In the genomic region with DNA sequence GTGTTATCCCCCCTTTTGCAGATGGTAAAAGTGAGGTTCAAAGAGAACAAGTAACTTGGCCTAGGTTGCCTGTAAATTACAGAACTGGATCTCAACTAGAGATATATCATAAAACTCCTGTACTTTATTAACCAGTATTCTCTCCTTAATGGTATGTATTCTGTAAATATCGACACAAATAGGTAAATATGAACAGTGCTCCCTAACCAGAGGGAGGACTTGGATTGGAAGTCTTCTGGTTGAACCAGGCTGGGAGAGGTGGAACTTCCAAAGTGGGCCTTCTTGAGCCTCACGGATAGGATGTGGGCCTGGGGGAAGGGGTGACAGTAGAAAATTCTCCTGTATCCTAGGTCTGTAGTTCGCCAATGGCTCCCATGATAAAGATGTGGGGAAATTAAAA, we compare ENCODE assay signal across 16 cellular contexts. TPM values are rescaled to one million over a fixed set of nuclear protein-coding genes. Genes with fewer than 3 reads are reported as not detected.
A peak's percentile ranks its signal among the peaks of the same experiment; 100 is the strongest.
DNase-seq lines count a peak whose midpoint lies in the region; ATAC-seq, FAIRE-seq and TF ChIP-seq lines count a peak whose summit lies in the region.
"Had no signal": no experiment of that assay in that cellular context is flagged by ENCODE, and none has a peak within 500 bp of the region (broad histone marks: within the 10 kb centered on the region; RNA-seq: fewer than 3 reads in every experiment).

No MANE protein-coding gene starts in this region.

- H3K27me3 ChIP-seq in HepG2 (ENCODE audit: control insufficient read depth in 1 of 2, insufficient read depth in 2 of 2, low read length in 2 of 2) (no peaks in the 10 kb centered on the region), right lobe of liver (no peaks in the 10 kb centered on the region)
- H3K27me3 ChIP-seq: BE2C had no signal

- TF ChIP-seq POLR2A in HepG2 (IDR thresholded peaks at IDR 0.05; ENCODE audit: insufficient read depth in 1 of 2, low read depth in 2 of 2, low read length in 2 of 2) (no peak), right lobe of liver (IDR thresholded peaks at IDR 0.05) (no peak)

- no peaks in the 10 kb centered on the region for H3K27me3 Mint-ChIP-seq in activated CD8-positive, alpha-beta T cell treated with anti-CD3 and anti-CD28 coated beads, Interleukin-2, amount 10 ng/mL, durations not matched to agents 7 days and 5 days (ENCODE audit: low read depth)
- H3K27me3 Mint-ChIP-seq: CD4-positive, alpha-beta memory T cell had no signal

- H3K27ac ChIP-seq in HepG2 (ENCODE audit: extremely low read length, insufficient read depth, low read length) (no peak overlapping the region), right lobe of liver (no peak overlapping the region)
- H3K27ac ChIP-seq: C4-2B had no signal

- 70% methylated on average over 3 of the region's 3 CpGs for WGBS in HepG2 (ENCODE audit: low lambda C conversion rate)
- 90% methylated on average over 3 of the region's 3 CpGs for WGBS in right lobe of liver (ENCODE audit: insufficient coverage, low coverage, low lambda C conversion rate, missing lambda C conversion rate)

- ATAC-seq in HepG2 (no peak), right lobe of liver (no peak), GM18502 (IDR thresholded peaks at IDR 0.05; ENCODE audit: poor library complexity, unreplicated experiment) (no peak)
- ATAC-seq in stimulated activated effector memory CD8-positive, alpha-beta T cell treated with anti-CD3 and anti-CD28 coated beads, Interleukin-12 subunit alpha, Interleukin-12 subunit beta, amount 100 ng/mL, for 72 hours: no peak
- no peak for ATAC-seq in activated CD8-positive, alpha-beta T cell treated with anti-CD3 and anti-CD28 coated beads, Interleukin-2, amount 10 ng/mL, durations not matched to agents 7 days and 5 days
- ATAC-seq: A549, GM12878 had no signal

- FAIRE-seq in HepG2 (lab: Jason Lieb, UNC): no peak
- FAIRE-seq: A549, GM12878, H1, HTR-8/SVneo had no signal

- TF ChIP-seq EP300 in HepG2 (IDR thresholded peaks at IDR 0.05; ENCODE audit: low read depth in 2 of 2, low read length in 2 of 2): no peak
- TF ChIP-seq EP300 in HepG2 (CRISPR knock-in tag; IDR thresholded peaks at IDR 0.05; ENCODE audit: borderline replicate concordance): no peak

- H2AFZ ChIP-seq in HepG2 (ENCODE audit: low read length): no peak overlapping the region

- peaks cover 10% of the 10 kb centered on the region for H3K4me1 ChIP-seq in HepG2 (ENCODE audit: insufficient read depth, low read length)
- H3K4me1 ChIP-seq in right lobe of liver: no peaks in the 10 kb centered on the region
- H3K4me1 ChIP-seq: A549, HAP-1 had no signal

- BruUV-seq in HepG2 (replicated peaks; lab: Mats Ljungman, UMichigan): no TSS peak

- in situ Hi-C loops in HepG2 (cut with HindIII; ENCODE audit: extremely low pct_ligation_motif_present, low pct_unique_long_range_greater_than_20kb): no loop called here

- H3K9me3 Mint-ChIP-seq in stimulated activated effector memory CD8-positive, alpha-beta T cell treated with anti-CD3 and anti-CD28 coated beads, Interleukin-12 subunit alpha, Interleukin-12 subunit beta, amount 100 ng/mL, for 72 hours: no peaks in the 10 kb centered on the region
- H3K9me3 Mint-ChIP-seq in activated CD8-positive, alpha-beta T cell treated with anti-CD3 and anti-CD28 coated beads, Interleukin-2, amount 10 ng/mL, durations not matched to agents 7 days and 5 days (ENCODE audit: insufficient read depth): no peaks in the 10 kb centered on the region
- H3K9me3 Mint-ChIP-seq: CD4-positive, alpha-beta memory T cell had no signal

- TF ChIP-seq CTCF in HepG2 (CRISPR knock-in tag; IDR thresholded peaks at IDR 0.05) (no peak), right lobe of liver (IDR thresholded peaks at IDR 0.05) (no peak)

- H3K4me3 ChIP-seq in HepG2 (replicated peaks in 1 of 3; ENCODE audit: insufficient read depth in 1 of 3, low read depth in 2 of 3, low read length in 3 of 3) (no peak overlapping the region), right lobe of liver (no peak overlapping the region)
- H3K4me3 ChIP-seq: A549, GM12878, HAP-1 had no signal

- H3K79me2 ChIP-seq in HepG2 (ENCODE audit: insufficient read depth, low read length): no peaks in the 10 kb centered on the region

- H3K4me3 Mint-ChIP-seq in stimulated activated effector memory CD8-positive, alpha-beta T cell treated with anti-CD3 and anti-CD28 coated beads, Interleukin-12 subunit alpha, Interleukin-12 subunit beta, amount 100 ng/mL, for 72 hours: no peak overlapping the region
- H3K4me3 Mint-ChIP-seq in activated CD8-positive, alpha-beta T cell treated with anti-CD3 and anti-CD28 coated beads, Interleukin-2, amount 10 ng/mL, durations not matched to agents 7 days and 5 days: no peak overlapping the region
- H3K4me3 Mint-ChIP-seq: CD4-positive, alpha-beta memory T cell had no signal

- intact Hi-C loops in HepG2 (cut with micrococcal nuclease; ENCODE audit: unreplicated experiment): no loop called here
- intact Hi-C loops in right lobe of liver (cut with DNase I): no loop called here

- H3K9ac ChIP-seq in HepG2 (ENCODE audit: insufficient read depth, low read depth, low read length): no peak overlapping the region

- no peak for DNase-seq in HepG2 (ENCODE audit: low spot score)
- no peak for DNase-seq in right lobe of liver
- peak; percentile 12 for DNase-seq in islet precursor cell
- no peak for DNase-seq in stimulated activated effector memory CD8-positive, alpha-beta T cell treated with anti-CD3 and anti-CD28 coated beads, Interleukin-12 subunit alpha, Interleukin-12 subunit beta, amount 100 ng/mL, for 72 hours (ENCODE audit: low spot score in 2 of 2)
- DNase-seq in activated CD8-positive, alpha-beta T cell treated with anti-CD3 and anti-CD28 coated beads, Interleukin-2, amount 10 ng/mL, durations not matched to agents 7 days and 5 days: no peak
- no peak for DNase-seq in stimulated activated CD4-positive, alpha-beta T cell treated with anti-CD3 and anti-CD28 coated beads, Interleukin-15, amount 100 ng/mL, for 24 hours
- DNase-seq: BE2C; CD4-positive, alpha-beta memory T cell; DMS79 had no signal

- peaks cover 98% of the 10 kb centered on the region for H3K36me3 Mint-ChIP-seq in stimulated activated effector memory CD8-positive, alpha-beta T cell treated with anti-CD3 and anti-CD28 coated beads, Interleukin-12 subunit alpha, Interleukin-12 subunit beta, amount 100 ng/mL, for 72 hours
- peaks cover 49% of the 10 kb centered on the region for H3K36me3 Mint-ChIP-seq in activated CD8-positive, alpha-beta T cell treated with anti-CD3 and anti-CD28 coated beads, Interleukin-2, amount 10 ng/mL, durations not matched to agents 7 days and 5 days (ENCODE audit: low read depth)

- CTCF ChIA-PET in HepG2 (lab: Yijun Ruan, JAX; ENCODE audit: low intra/inter-chr PET ratio, low total read pairs): no interaction called here
- CTCF ChIA-PET in activated CD8-positive, alpha-beta T cell treated with anti-CD3 and anti-CD28 coated beads, Interleukin-2, amount 10 ng/mL, durations not matched to agents 7 days and 5 days (lab: Charles Lee): no interaction called here

- no peak overlapping the region for H3K4me2 ChIP-seq in HepG2 (ENCODE audit: low read depth, low read length)
- H3K4me2 ChIP-seq: A549 had no signal

- H3K36me3 ChIP-seq in HepG2 (replicated peaks in 1 of 2; ENCODE audit: control insufficient read depth in 1 of 2, insufficient read depth in 2 of 2, low read length in 2 of 2) (no peaks in the 10 kb centered on the region), right lobe of liver (peaks cover 0 to 8% (median 0%) of the 10 kb centered on the region in 4 donors)
- H3K36me3 ChIP-seq: BE2C, HAP-1 had no signal

- POLR2A ChIA-PET in HepG2 (lab: Yijun Ruan, JAX): interaction anchor here (1.7 kb wide), 1 partner anchor 16 kb away, joined by 8 read pairs; no protein-coding TSS in a partner anchor
- POLR2A ChIA-PET in activated CD8-positive, alpha-beta T cell treated with anti-CD3 and anti-CD28 coated beads, Interleukin-2, amount 10 ng/mL, durations not matched to agents 7 days and 5 days (lab: Charles Lee): interaction anchor here (0.9 kb wide), 1 partner anchor 74 kb away, joined by 3 read pairs; no protein-coding TSS in a partner anchor

- H4K20me1 ChIP-seq in HepG2 (ENCODE audit: insufficient read depth, low read length): no peaks in the 10 kb centered on the region

- peak overlapping the region; percentile 92 for H3K27ac Mint-ChIP-seq in stimulated activated effector memory CD8-positive, alpha-beta T cell treated with anti-CD3 and anti-CD28 coated beads, Interleukin-12 subunit alpha, Interleukin-12 subunit beta, amount 100 ng/mL, for 72 hours
- no peak overlapping the region for H3K27ac Mint-ChIP-seq in activated CD8-positive, alpha-beta T cell treated with anti-CD3 and anti-CD28 coated beads, Interleukin-2, amount 10 ng/mL, durations not matched to agents 7 days and 5 days

- TF ChIP-seq RAD21 in HepG2 (CRISPR knock-in tag; IDR thresholded peaks at IDR 0.05): no peak

- H3K9me3 ChIP-seq in HepG2 (ENCODE audit: low read length) (no peaks in the 10 kb centered on the region), right lobe of liver (no peaks in the 10 kb centered on the region)
- H3K9me3 ChIP-seq: A549, BE2C, HAP-1 had no signal

- peaks cover 46% of the 10 kb centered on the region for H3K4me1 Mint-ChIP-seq in stimulated activated effector memory CD8-positive, alpha-beta T cell treated with anti-CD3 and anti-CD28 coated beads, Interleukin-12 subunit alpha, Interleukin-12 subunit beta, amount 100 ng/mL, for 72 hours
- H3K4me1 Mint-ChIP-seq in activated CD8-positive, alpha-beta T cell treated with anti-CD3 and anti-CD28 coated beads, Interleukin-2, amount 10 ng/mL, durations not matched to agents 7 days and 5 days (ENCODE audit: low read depth): peaks cover 10% of the 10 kb centered on the region

RNA-seq across cellular contexts. Expression of a gene that starts 7.7 kb away (rescaled TPM):
- total RNA-seq in HepG2 (2016; rRNA removed; fragmentation: Illumina TruSeq; extraction: Trizol) (4.1 and 4.5 TPM in 2 replicates), right lobe of liver (10 to 100 TPM in 1 of 6 experiments, 1 to 10 TPM in 5; 4.8 to 11.5 (median 7.7) TPM)
- 1.5 and 1.6 TPM in 2 replicates for total RNA-seq in HepG2 (2016; cell fraction: cytosol; rRNA removed; fragmentation: Illumina TruSeq; extraction: Trizol; ENCODE audit: low read depth)
- 2.4 and 3.2 TPM in 2 replicates for total RNA-seq in HepG2 (2016; cell fraction: insoluble cytoplasmic fraction; rRNA removed; fragmentation: Illumina TruSeq; extraction: Trizol)
- total RNA-seq in HepG2 (2016; cell fraction: membrane; rRNA removed; fragmentation: Illumina TruSeq; extraction: Trizol): 3.5 and 3.6 TPM in 2 replicates
- 3.1 and 4.2 TPM in 2 replicates for total RNA-seq in HepG2 (2016; cell fraction: nucleus; rRNA removed; fragmentation: Illumina TruSeq; extraction: Trizol)
- 1.2 and 1.4 TPM in 2 replicates for polyA plus RNA-seq in HepG2 (2011; rRNA removed)
- 1.3 and 1.4 TPM in 2 replicates for polyA plus RNA-seq in HepG2 (2011; cell fraction: cytosol; rRNA removed)
- 3.3 and 3.4 TPM in 2 replicates for polyA plus RNA-seq in HepG2 (2011; cell fraction: nucleus; rRNA removed)
- 3.9 and 7.9 TPM in 2 replicates for polyA plus RNA-seq in HepG2 (2012)
- polyA plus RNA-seq in HepG2 (2016; cell fraction: cytosol; fragmentation: Illumina TruSeq; extraction: Trizol; ENCODE audit: low read depth): 1.2 and 1.4 TPM in 2 replicates
- polyA plus RNA-seq in HepG2 (2016; cell fraction: insoluble cytoplasmic fraction; fragmentation: Illumina TruSeq; extraction: Trizol; ENCODE audit: low read depth): 2.4 and 3.3 TPM in 2 replicates
- 2.4 and 2.5 TPM in 2 replicates for polyA plus RNA-seq in HepG2 (2016; cell fraction: membrane; fragmentation: Illumina TruSeq; extraction: Trizol; ENCODE audit: low read depth)
- polyA plus RNA-seq in HepG2 (2016; cell fraction: nucleus; fragmentation: Illumina TruSeq; extraction: Trizol; ENCODE audit: insufficient read depth, low read depth): 3.2 and 4.2 TPM in 2 replicates
- polyA minus RNA-seq in HepG2 (2011; rRNA and poly(A)+ RNA removed; ENCODE audit: low replicate concordance): 6.3 and 24.5 TPM in 2 replicates
- 1.7 TPM in 2 replicates for polyA minus RNA-seq in HepG2 (2011; cell fraction: cytosol; rRNA and poly(A)+ RNA removed)
- 1.7 and 3.0 TPM in 2 replicates for polyA minus RNA-seq in HepG2 (2011; cell fraction: nucleus; rRNA and poly(A)+ RNA removed)
- 100 to 1,000 TPM; 117 to 119 TPM for total RNA-seq in activated CD8-positive, alpha-beta T cell treated with anti-CD3 and anti-CD28 coated beads, Interleukin-2, amount 10 ng/mL, durations not matched to agents 7 days and 5 days

RNA-seq across cellular contexts. Expression of a gene that starts 19.8 kb away (rescaled TPM):
- total RNA-seq in HepG2 (2016; rRNA removed; fragmentation: Illumina TruSeq; extraction: Trizol) (17.2 and 21.0 TPM in 2 replicates), right lobe of liver (10 to 100 TPM; 21.2 to 29.0 (median 26.7) TPM)
- 8.8 and 10.4 TPM in 2 replicates for total RNA-seq in HepG2 (2016; cell fraction: cytosol; rRNA removed; fragmentation: Illumina TruSeq; extraction: Trizol; ENCODE audit: low read depth)
- total RNA-seq in HepG2 (2016; cell fraction: insoluble cytoplasmic fraction; rRNA removed; fragmentation: Illumina TruSeq; extraction: Trizol): 14.8 and 23.5 TPM in 2 replicates
- total RNA-seq in HepG2 (2016; cell fraction: membrane; rRNA removed; fragmentation: Illumina TruSeq; extraction: Trizol): 13.7 and 14.6 TPM in 2 replicates
- 21.1 and 22.8 TPM in 2 replicates for total RNA-seq in HepG2 (2016; cell fraction: nucleus; rRNA removed; fragmentation: Illumina TruSeq; extraction: Trizol)
- polyA plus RNA-seq in HepG2 (2011; rRNA removed): 42.8 and 44.8 TPM in 2 replicates
- 18.5 and 22.6 TPM in 2 replicates for polyA plus RNA-seq in HepG2 (2011; cell fraction: cytosol; rRNA removed)
- polyA plus RNA-seq in HepG2 (2011; cell fraction: nucleus; rRNA removed): 110 and 115 TPM in 2 replicates
- 27.0 and 34.0 TPM in 2 replicates for polyA plus RNA-seq in HepG2 (2012)
- 3.0 and 3.2 TPM in 2 replicates for polyA plus RNA-seq in HepG2 (2016; cell fraction: cytosol; fragmentation: Illumina TruSeq; extraction: Trizol; ENCODE audit: low read depth)
- 13.9 and 18.4 TPM in 2 replicates for polyA plus RNA-seq in HepG2 (2016; cell fraction: insoluble cytoplasmic fraction; fragmentation: Illumina TruSeq; extraction: Trizol; ENCODE audit: low read depth)
- polyA plus RNA-seq in HepG2 (2016; cell fraction: membrane; fragmentation: Illumina TruSeq; extraction: Trizol; ENCODE audit: low read depth): 8.2 and 9.4 TPM in 2 replicates
- polyA plus RNA-seq in HepG2 (2016; cell fraction: nucleus; fragmentation: Illumina TruSeq; extraction: Trizol; ENCODE audit: insufficient read depth, low read depth): 73.9 and 77.3 TPM in 2 replicates
- polyA minus RNA-seq in HepG2 (2011; rRNA and poly(A)+ RNA removed; ENCODE audit: low replicate concordance): 35.0 and 59.1 TPM in 2 replicates
- 14.9 and 16.6 TPM in 2 replicates for polyA minus RNA-seq in HepG2 (2011; cell fraction: cytosol; rRNA and poly(A)+ RNA removed)
- 36.8 and 37.1 TPM in 2 replicates for polyA minus RNA-seq in HepG2 (2011; cell fraction: nucleus; rRNA and poly(A)+ RNA removed)
- 10 to 100 TPM; 92.7 to 94.4 TPM for total RNA-seq in activated CD8-positive, alpha-beta T cell treated with anti-CD3 and anti-CD28 coated beads, Interleukin-2, amount 10 ng/mL, durations not matched to agents 7 days and 5 days

Comparison
In these comparisons a context has a peak if more than half of its experiments do, and no peak if none do; other contexts are left out.
1. RNA of a gene that starts 7.7 kb away (total RNA-seq): 117 to 119 TPM in activated CD8-positive, alpha-beta T cell treated with anti-CD3 and anti-CD28 coated beads, Interleukin-2, amount 10 ng/mL, durations not matched to agents 7 days and 5 days; 4.8 to 11.5 TPM in right lobe of liver and 1.5 to 4.5 TPM in HepG2; every median in the first group is over 4 times any median in the second.